Comparison of ENCODE assay signal across 13 cellular contexts in genomic region chr2:197297772-197298318, GRCh38. TPM values are rescaled to one million over a fixed set of nuclear protein-coding genes. Genes with fewer than 3 reads are reported as not detected.
A peak's percentile ranks its signal among the peaks of the same experiment; 100 is the strongest.
DNase-seq lines count a peak whose midpoint lies in the region; ATAC-seq lines count a peak whose summit lies in the region.
"Had no signal": no experiment of that assay in that cellular context is flagged by ENCODE, and none has a peak within 500 bp of the region (broad histone marks: within the 10 kb centered on the region; RNA-seq: fewer than 3 reads in every experiment).

No MANE protein-coding gene starts in this region.

- ATAC-seq in HG03280 (IDR thresholded peaks at IDR 0.05; ENCODE audit: unreplicated experiment) (peak; percentile 46), HG02763 (IDR thresholded peaks at IDR 0.05; ENCODE audit: unreplicated experiment) (no peak), GM18909 (IDR thresholded peaks at IDR 0.05; ENCODE audit: poor library complexity, unreplicated experiment) (no peak)

- no peaks in the 10 kb centered on the region for H3K27me3 Mint-ChIP-seq in activated CD4-positive, alpha-beta T cell treated with anti-CD3 and anti-CD28 coated beads, Interleukin-2, amount 10 ng/mL, durations not matched to agents 24 days and 14 days
- no peaks in the 10 kb centered on the region for H3K27me3 Mint-ChIP-seq in activated naive CD8-positive, alpha-beta T cell treated with anti-CD3 and anti-CD28 coated beads for 36 hours
- H3K27me3 Mint-ChIP-seq in stimulated activated naive CD8-positive, alpha-beta T cell treated with anti-CD3 and anti-CD28 coated beads, Interleukin-15, Interleukin-2, amounts not matched to agents 100 ng/mL and 50 ng/mL, for 24 hours: no peaks in the 10 kb centered on the region

- H3K36me3 Mint-ChIP-seq in activated CD4-positive, alpha-beta T cell treated with anti-CD3 and anti-CD28 coated beads, Interleukin-2, amount 10 ng/mL, durations not matched to agents 24 days and 14 days (ENCODE audit: low read depth): peaks cover 54% of the 10 kb centered on the region
- H3K36me3 Mint-ChIP-seq in activated naive CD8-positive, alpha-beta T cell treated with anti-CD3 and anti-CD28 coated beads for 36 hours: peaks cover 73% of the 10 kb centered on the region
- peaks cover 51% of the 10 kb centered on the region for H3K36me3 Mint-ChIP-seq in stimulated activated naive CD8-positive, alpha-beta T cell treated with anti-CD3 and anti-CD28 coated beads, Interleukin-15, Interleukin-2, amounts not matched to agents 100 ng/mL and 50 ng/mL, for 24 hours (ENCODE audit: low read depth)

- peak overlapping the region; percentile 67 for H3K4me3 Mint-ChIP-seq in activated CD4-positive, alpha-beta T cell treated with anti-CD3 and anti-CD28 coated beads, Interleukin-2, amount 10 ng/mL, durations not matched to agents 24 days and 14 days
- H3K4me3 Mint-ChIP-seq in activated naive CD8-positive, alpha-beta T cell treated with anti-CD3 and anti-CD28 coated beads for 36 hours: peak overlapping the region; percentile 56
- peak overlapping the region; percentile 80 for H3K4me3 Mint-ChIP-seq in stimulated activated naive CD8-positive, alpha-beta T cell treated with anti-CD3 and anti-CD28 coated beads, Interleukin-15, Interleukin-2, amounts not matched to agents 100 ng/mL and 50 ng/mL, for 24 hours
- H3K4me3 Mint-ChIP-seq: nephron had no signal

- DNase-seq in activated CD4-positive, alpha-beta T cell treated with anti-CD3 and anti-CD28 coated beads, Interleukin-2, amount 10 ng/mL, durations not matched to agents 24 days and 14 days: peak; percentile 68
- DNase-seq in activated CD4-positive, alpha-beta T cell treated with anti-CD3 and anti-CD28 coated beads for 4 hours: no peak
- DNase-seq in activated naive CD8-positive, alpha-beta T cell treated with anti-CD3 and anti-CD28 coated beads for 36 hours: no peak
- DNase-seq in mesenteric fat pad (ENCODE audit: low spot score): no peak
- DNase-seq: ACHN; activated gamma-delta T cell; NCI-H82; stimulated activated CD4-positive, alpha-beta T cell treated with anti-CD3 and anti-CD28 coated beads, Interleukin-4, amount 100 ng/mL, for 1 hour had no signal

- H3K27ac Mint-ChIP-seq in activated CD4-positive, alpha-beta T cell treated with anti-CD3 and anti-CD28 coated beads, Interleukin-2, amount 10 ng/mL, durations not matched to agents 24 days and 14 days: peak overlapping the region; percentile 90
- peak overlapping the region; percentile 92 for H3K27ac Mint-ChIP-seq in activated naive CD8-positive, alpha-beta T cell treated with anti-CD3 and anti-CD28 coated beads for 36 hours
- peak overlapping the region; percentile 99 for H3K27ac Mint-ChIP-seq in stimulated activated naive CD8-positive, alpha-beta T cell treated with anti-CD3 and anti-CD28 coated beads, Interleukin-15, Interleukin-2, amounts not matched to agents 100 ng/mL and 50 ng/mL, for 24 hours
- H3K27ac Mint-ChIP-seq: nephron had no signal

- H3K4me1 Mint-ChIP-seq in activated CD4-positive, alpha-beta T cell treated with anti-CD3 and anti-CD28 coated beads, Interleukin-2, amount 10 ng/mL, durations not matched to agents 24 days and 14 days: peaks cover 83% of the 10 kb centered on the region
- peaks cover 92% of the 10 kb centered on the region for H3K4me1 Mint-ChIP-seq in activated naive CD8-positive, alpha-beta T cell treated with anti-CD3 and anti-CD28 coated beads for 36 hours
- peaks cover 100% of the 10 kb centered on the region for H3K4me1 Mint-ChIP-seq in stimulated activated naive CD8-positive, alpha-beta T cell treated with anti-CD3 and anti-CD28 coated beads, Interleukin-15, Interleukin-2, amounts not matched to agents 100 ng/mL and 50 ng/mL, for 24 hours (ENCODE audit: low read depth)

- H3K9me3 Mint-ChIP-seq in activated CD4-positive, alpha-beta T cell treated with anti-CD3 and anti-CD28 coated beads, Interleukin-2, amount 10 ng/mL, durations not matched to agents 24 days and 14 days: peaks cover 5% of the 10 kb centered on the region
- H3K9me3 Mint-ChIP-seq in activated naive CD8-positive, alpha-beta T cell treated with anti-CD3 and anti-CD28 coated beads for 36 hours: peaks cover 16% of the 10 kb centered on the region
- H3K9me3 Mint-ChIP-seq in stimulated activated naive CD8-positive, alpha-beta T cell treated with anti-CD3 and anti-CD28 coated beads, Interleukin-15, Interleukin-2, amounts not matched to agents 100 ng/mL and 50 ng/mL, for 24 hours: no peaks in the 10 kb centered on the region
- H3K9me3 Mint-ChIP-seq: nephron had no signal

- intact Hi-C loops in activated CD4-positive, alpha-beta T cell treated with anti-CD3 and anti-CD28 coated beads, Interleukin-2, amount 10 ng/mL, durations not matched to agents 24 days and 14 days (cut with micrococcal nuclease): loop anchor here (1.0 kb wide), 2 partner anchors 10 to 11 kb away; no protein-coding TSS in a partner anchor

RNA-seq across cellular contexts. Expression of gene ANKRD44, which starts 12.7 kb away (rescaled TPM):
- 130 and 147 TPM in 2 replicates for total RNA-seq in activated CD4-positive, alpha-beta T cell treated with anti-CD3 and anti-CD28 coated beads, Interleukin-2, amount 10 ng/mL, durations not matched to agents 24 days and 14 days
- 100 to 1,000 TPM; 118 to 121 TPM for total RNA-seq in activated naive CD8-positive, alpha-beta T cell treated with anti-CD3 and anti-CD28 coated beads for 36 hours
- total RNA-seq in mesenteric fat pad: 26.0 TPM
